Comparison of ENCODE assay signal across 9 cellular contexts in the genomic region with DNA sequence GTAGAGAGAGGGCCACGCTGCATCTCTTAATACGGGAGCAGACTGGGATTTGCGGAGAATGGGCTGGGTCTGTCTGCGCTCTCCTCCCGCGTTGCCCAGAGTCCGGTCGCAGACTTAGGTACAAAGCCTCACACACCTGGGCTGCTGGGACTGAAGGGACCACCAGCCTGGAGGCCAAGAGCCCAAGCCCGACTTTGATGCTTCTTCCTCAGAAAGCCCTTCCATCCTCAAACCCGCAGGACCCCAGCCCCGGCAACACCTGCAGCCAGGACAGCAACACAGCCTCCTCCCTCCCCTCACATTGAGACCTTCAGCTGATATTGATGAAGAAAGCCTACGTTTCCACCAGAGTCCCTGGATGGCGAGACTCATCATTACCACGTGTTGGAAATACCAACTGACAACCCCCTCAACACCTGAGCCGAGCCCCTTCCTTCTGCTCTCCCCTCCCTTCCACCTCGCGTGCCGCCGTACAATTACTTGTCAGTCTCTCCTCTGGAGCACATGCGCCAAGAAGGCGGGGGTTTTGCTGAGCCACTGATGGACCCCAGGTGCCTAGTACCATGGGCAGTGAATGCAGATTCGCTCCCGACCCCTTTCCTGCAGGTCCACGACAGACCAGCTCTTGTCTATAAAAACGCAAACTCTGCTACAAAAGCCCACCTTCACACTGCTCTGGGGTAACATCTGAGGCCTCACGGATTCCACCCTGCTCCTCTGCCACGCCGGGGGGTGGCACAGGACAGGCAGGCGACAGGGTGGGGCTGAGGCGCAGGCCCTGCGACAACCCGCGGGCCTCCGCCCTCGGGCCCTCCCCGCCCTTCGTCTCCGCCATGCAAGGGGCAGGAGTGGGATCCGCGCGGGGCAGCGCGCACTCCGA. TPM values are rescaled to one million over a fixed set of nuclear protein-coding genes. Genes with fewer than 3 reads are reported as not detected.
DNase-seq lines count a peak whose midpoint lies in the region; ATAC-seq, FAIRE-seq and TF ChIP-seq lines count a peak whose summit lies in the region.
"Had no signal": no experiment of that assay in that cellular context is flagged by ENCODE, and none has a peak within 500 bp of the region (broad histone marks: within the 10 kb centered on the region; RNA-seq: fewer than 3 reads in every experiment).

No MANE protein-coding gene starts in this region.

- no peaks in the 10 kb centered on the region for H3F3A ChIP-seq in GM23338 (replicated peaks; ENCODE audit: low read depth)

- H3K27ac ChIP-seq in A549 (peak overlapping the region; percentile 83 to 94), GM23338 (ENCODE audit: low read depth) (no peak overlapping the region), iPS-20b (ENCODE audit: low read length) (no peak overlapping the region), suprapubic skin (peak overlapping the region; percentile 81)

- peak overlapping the region; percentile 87 for H3K4me3 ChIP-seq in A549
- H3K4me3 ChIP-seq in GM23338 = peak overlapping the region; percentile 94
- H3K4me3 ChIP-seq in iPS-20b (ENCODE audit: low read length) = peak overlapping the region; percentile 89
- H3K4me3 ChIP-seq in suprapubic skin = peak overlapping the region; percentile 99

- peaks cover 9% of the 10 kb centered on the region for H3K4me1 Mint-ChIP-seq in GM23338
- peaks cover 10% of the 10 kb centered on the region for H3K4me1 Mint-ChIP-seq in activated T-helper 1 cell treated with anti-CD3 and anti-CD28 coated beads, Interleukin-12 subunit alpha, Interleukin-12 subunit beta, Interleukin-2, Interleukin-4 antibody, amounts not matched to agents 30 ng/mL and 10 ng/mL and 1 ng/mL, durations not matched to agents 14 hours and 24 hours and 36 hours (ENCODE audit: low read depth)

- no peaks in the 10 kb centered on the region for H3K36me3 ChIP-seq in GM23338 (ENCODE audit: insufficient read depth)
- H3K36me3 ChIP-seq in iPS-20b (ENCODE audit: insufficient read depth, low read depth, low read length) = peaks cover 30% of the 10 kb centered on the region
- peaks cover 33% of the 10 kb centered on the region for H3K36me3 ChIP-seq in suprapubic skin

- peak overlapping the region; percentile 83 for H3K4me3 Mint-ChIP-seq in GM23338
- peak overlapping the region; percentile 87 for H3K4me3 Mint-ChIP-seq in activated T-helper 1 cell treated with anti-CD3 and anti-CD28 coated beads, Interleukin-12 subunit alpha, Interleukin-12 subunit beta, Interleukin-2, Interleukin-4 antibody, amounts not matched to agents 30 ng/mL and 10 ng/mL and 1 ng/mL, durations not matched to agents 14 hours and 24 hours and 36 hours

- TF ChIP-seq EP300 in A549 (IDR thresholded peaks at IDR 0.05) = no peak
- no peak for TF ChIP-seq EP300 in suprapubic skin (IDR thresholded peaks at IDR 0.05)

- CTCF ChIA-PET in A549 (lab: Yijun Ruan, JAX) = interaction anchor here (0.7 to 26.2 kb wide), 17 partner anchors 11 to 534 kb away, joined by 3 to 947 read pairs (median 9); partner anchors contain the start of genes NTMT1, PTGES and TOR1B

- no peak overlapping the region for H3K27ac Mint-ChIP-seq in GM23338
- peak overlapping the region; percentile 86 for H3K27ac Mint-ChIP-seq in activated T-helper 1 cell treated with anti-CD3 and anti-CD28 coated beads, Interleukin-12 subunit alpha, Interleukin-12 subunit beta, Interleukin-2, Interleukin-4 antibody, amounts not matched to agents 30 ng/mL and 10 ng/mL and 1 ng/mL, durations not matched to agents 14 hours and 24 hours and 36 hours

- H3K4me2 ChIP-seq in A549 (peak overlapping the region; percentile 91), GM23338 (peak overlapping the region; percentile 91)

- TF ChIP-seq RAD21 in A549 (conservative IDR thresholded peaks at IDR 0.05 in 1 of 2, IDR thresholded peaks at IDR 0.05 in 1 of 2) = no peak

- H3K27me3 ChIP-seq in GM23338 (ENCODE audit: insufficient read depth) = no peaks in the 10 kb centered on the region
- H3K27me3 ChIP-seq in iPS-20b (ENCODE audit: insufficient read depth, low read length) = no peaks in the 10 kb centered on the region
- no peaks in the 10 kb centered on the region for H3K27me3 ChIP-seq in suprapubic skin

- H3K9me2 ChIP-seq in GM23338 (ENCODE audit: insufficient read depth) = no peaks in the 10 kb centered on the region

- no peak for FAIRE-seq in A549 (lab: Jason Lieb, UNC)

- TF ChIP-seq POLR2A in A549 (IDR thresholded peaks at IDR 0.05; ENCODE audit: low read length) (no peak), suprapubic skin (IDR thresholded peaks at IDR 0.05) (no peak)

- no peak for DNase-seq in A549 (ENCODE audit: low read depth in 1 of 2, low spot score in 1 of 2)
- no peak for DNase-seq in GM23338 (ENCODE audit: low spot score)
- no peak for DNase-seq in activated T-helper 1 cell treated with anti-CD3 and anti-CD28 coated beads, Interleukin-12 subunit alpha, Interleukin-12 subunit beta, Interleukin-2, Interleukin-4 antibody, amounts not matched to agents 30 ng/mL and 10 ng/mL and 1 ng/mL, durations not matched to agents 14 hours and 24 hours and 36 hours (ENCODE audit: low spot score)
- peak in 1 of 2 donors; percentile 70 for DNase-seq in suprapubic skin (ENCODE audit: low spot score in 2 of 2)
- DNase-seq in occipital lobe (lab: John Stamatoyannopoulos, UW) = no peak
- no peak for DNase-seq in SW 1271 (lab: John Stamatoyannopoulos, UW)

- H3K4me1 ChIP-seq in A549 (peaks cover 18% of the 10 kb centered on the region), GM23338 (ENCODE audit: insufficient read depth) (no peaks in the 10 kb centered on the region), iPS-20b (ENCODE audit: insufficient read depth, low read length) (no peaks in the 10 kb centered on the region), suprapubic skin (peaks cover 52% of the 10 kb centered on the region)

- H3K27me3 Mint-ChIP-seq in GM23338 (ENCODE audit: insufficient read depth, low read depth, poor library complexity) = peaks cover 17% of the 10 kb centered on the region
- H3K27me3 Mint-ChIP-seq in activated T-helper 1 cell treated with anti-CD3 and anti-CD28 coated beads, Interleukin-12 subunit alpha, Interleukin-12 subunit beta, Interleukin-2, Interleukin-4 antibody, amounts not matched to agents 30 ng/mL and 10 ng/mL and 1 ng/mL, durations not matched to agents 14 hours and 24 hours and 36 hours (ENCODE audit: insufficient read depth) = no peaks in the 10 kb centered on the region

- peak; percentile 2 to 14; a peak in 4 of 6 replicates for ATAC-seq in A549
- no peak; the same call in 2 of the 3 replicates for ATAC-seq in GM23338
- ATAC-seq in GM18909 (IDR thresholded peaks at IDR 0.05; ENCODE audit: poor library complexity, unreplicated experiment) = no peak

- TF ChIP-seq CTCF in A549 (IDR thresholded peaks at IDR 0.05) (no peak), GM23338 (conservative IDR thresholded peaks at IDR 0.05; ENCODE audit: low read depth in 2 of 2) (no peak), suprapubic skin (IDR thresholded peaks at IDR 0.05) (no peak)

- 29% methylated on average over 35 of the region's 44 CpGs for WGBS in A549 (ENCODE audit: missing lambda C conversion rate)
- WGBS in suprapubic skin = 1% methylated on average over 16 of the region's 44 CpGs

- peaks cover 10% of the 10 kb centered on the region for H3K79me2 ChIP-seq in GM23338 (replicated peaks; ENCODE audit: insufficient read depth)

- H3K9ac ChIP-seq in iPS-20b (ENCODE audit: low read depth, low read length) = peak overlapping the region; percentile 84

- no peaks in the 10 kb centered on the region; the same call in 2 of the 3 replicates for H3K9me3 Mint-ChIP-seq in GM23338
- no peaks in the 10 kb centered on the region for H3K9me3 Mint-ChIP-seq in activated T-helper 1 cell treated with anti-CD3 and anti-CD28 coated beads, Interleukin-12 subunit alpha, Interleukin-12 subunit beta, Interleukin-2, Interleukin-4 antibody, amounts not matched to agents 30 ng/mL and 10 ng/mL and 1 ng/mL, durations not matched to agents 14 hours and 24 hours and 36 hours

- H3K36me3 Mint-ChIP-seq in GM23338 (ENCODE audit: low read depth) = peaks cover 13% of the 10 kb centered on the region
- peaks cover 3% of the 10 kb centered on the region for H3K36me3 Mint-ChIP-seq in activated T-helper 1 cell treated with anti-CD3 and anti-CD28 coated beads, Interleukin-12 subunit alpha, Interleukin-12 subunit beta, Interleukin-2, Interleukin-4 antibody, amounts not matched to agents 30 ng/mL and 10 ng/mL and 1 ng/mL, durations not matched to agents 14 hours and 24 hours and 36 hours (ENCODE audit: low read depth)

- H3K9me3 ChIP-seq in A549 (no peaks in the 10 kb centered on the region), iPS-20b (ENCODE audit: insufficient read depth, low read depth, low read length) (no peaks in the 10 kb centered on the region), suprapubic skin (no peaks in the 10 kb centered on the region)

- no peak overlapping the region for H2AFZ ChIP-seq in GM23338

- H4K20me1 ChIP-seq in GM23338 (replicated peaks; ENCODE audit: insufficient read depth) = peaks cover 21% of the 10 kb centered on the region

- intact Hi-C loops in activated T-helper 1 cell treated with anti-CD3 and anti-CD28 coated beads, Interleukin-12 subunit alpha, Interleukin-12 subunit beta, Interleukin-2, Interleukin-4 antibody, amounts not matched to agents 30 ng/mL and 10 ng/mL and 1 ng/mL, durations not matched to agents 14 hours and 24 hours and 36 hours (cut with micrococcal nuclease) = loop anchor here (5.0 kb wide), 1 partner anchor 56 kb away; no protein-coding TSS in a partner anchor

- POLR2A ChIA-PET in A549 (lab: Yijun Ruan, JAX) = no interaction called here

RNA-seq across cellular contexts. Expression of gene ASB6, which starts 0.8 kb away (rescaled TPM):
- polyA plus RNA-seq in A549 (2011; rRNA removed) (9.2 and 9.4 TPM in 2 replicates), A549 (2017; fragmentation: RNase III; extraction: RNeasy Plus Mini Kit Qiagen cat#74134 plus additional on column Dnase treatment) (16.3 to 17.3 TPM (median 16.3 TPM) in 3 replicates), GM23338 (2016; fragmentation: Nextera tagmentation; extraction: Ambion mirVana) (8.8 and 9.7 TPM in 2 replicates)
- polyA plus RNA-seq in A549 (2012; cell fraction: cytosol; rRNA removed) = 19.0 and 23.7 TPM in 2 replicates
- 31.4 and 37.7 TPM in 2 replicates for polyA plus RNA-seq in A549 (2012; cell fraction: nucleus; rRNA removed)
- 7.4 and 8.4 TPM in 2 replicates for polyA minus RNA-seq in A549 (2011; rRNA and poly(A)+ RNA removed)
- total RNA-seq in GM23338 (2014; rRNA removed; shearing (Covaris generic)) = 15.6 and 19.8 TPM in 2 replicates
- total RNA-seq in activated T-helper 1 cell treated with anti-CD3 and anti-CD28 coated beads, Interleukin-12 subunit alpha, Interleukin-12 subunit beta, Interleukin-2, Interleukin-4 antibody, amounts not matched to agents 30 ng/mL and 10 ng/mL and 1 ng/mL, durations not matched to agents 14 hours and 24 hours and 36 hours = 24.0 TPM in 2 replicates
- total RNA-seq in suprapubic skin (10 to 100 TPM; 25.6 to 41.5 (median 37.6) TPM), occipital lobe (10.1 TPM)

RNA-seq across cellular contexts. Expression of gene NTMT1, which starts 15.1 kb away (rescaled TPM):
- 39.2 and 49.4 TPM in 2 replicates for polyA plus RNA-seq in A549 (2011; rRNA removed)
- 114 and 118 TPM in 2 replicates for polyA plus RNA-seq in A549 (2012; cell fraction: cytosol; rRNA removed)
- 71.4 and 87.0 TPM in 2 replicates for polyA plus RNA-seq in A549 (2012; cell fraction: nucleus; rRNA removed)
- 75.8 to 96.4 TPM (median 92.2 TPM) in 3 replicates for polyA plus RNA-seq in A549 (2017; fragmentation: RNase III; extraction: RNeasy Plus Mini Kit Qiagen cat#74134 plus additional on column Dnase treatment)
- 29.6 and 37.6 TPM in 2 replicates for polyA minus RNA-seq in A549 (2011; rRNA and poly(A)+ RNA removed)
- total RNA-seq in GM23338 (2014; rRNA removed; shearing (Covaris generic)) = 44.2 and 59.4 TPM in 2 replicates
- 97.4 and 108 TPM in 2 replicates for polyA plus RNA-seq in GM23338 (2016; fragmentation: Nextera tagmentation; extraction: Ambion mirVana)
- total RNA-seq in activated T-helper 1 cell treated with anti-CD3 and anti-CD28 coated beads, Interleukin-12 subunit alpha, Interleukin-12 subunit beta, Interleukin-2, Interleukin-4 antibody, amounts not matched to agents 30 ng/mL and 10 ng/mL and 1 ng/mL, durations not matched to agents 14 hours and 24 hours and 36 hours = 67.1 and 67.3 TPM in 2 replicates
- total RNA-seq in suprapubic skin = 10 to 100 TPM; 19.4 to 25.0 (median 20.8) TPM
- 11.2 TPM for total RNA-seq in occipital lobe

RNA-seq across cellular contexts. Expression of gene C9orf50, which starts 20.2 kb away (rescaled TPM):
- polyA plus RNA-seq in A549 (2011; rRNA removed) = 0.10 TPM in 1 of 2 replicates, not detected in the other
- polyA plus RNA-seq in A549 (2012; cell fraction: cytosol; rRNA removed) = 0.08 TPM in 1 of 2 replicates, not detected in the other
- polyA plus RNA-seq in A549 (2012; cell fraction: nucleus; rRNA removed) = 0.07 TPM in 1 of 2 replicates, not detected in the other
- 0.05 TPM in 1 of 3 replicates, not detected in the others for polyA plus RNA-seq in A549 (2017; fragmentation: RNase III; extraction: RNeasy Plus Mini Kit Qiagen cat#74134 plus additional on column Dnase treatment)
- not detected in 2 replicates for polyA minus RNA-seq in A549 (2011; rRNA and poly(A)+ RNA removed)
- total RNA-seq in GM23338 (2014; rRNA removed; shearing (Covaris generic)) = not detected in 2 replicates
- polyA plus RNA-seq in GM23338 (2016; fragmentation: Nextera tagmentation; extraction: Ambion mirVana) = not detected in 2 replicates
- not detected in 2 replicates for total RNA-seq in activated T-helper 1 cell treated with anti-CD3 and anti-CD28 coated beads, Interleukin-12 subunit alpha, Interleukin-12 subunit beta, Interleukin-2, Interleukin-4 antibody, amounts not matched to agents 30 ng/mL and 10 ng/mL and 1 ng/mL, durations not matched to agents 14 hours and 24 hours and 36 hours
- total RNA-seq in suprapubic skin = under 1 TPM in 1 of 4 donors, not detected in 3; 0.64 TPM
- not detected for total RNA-seq in occipital lobe
- total RNA-seq: lung microvascular endothelial cell had no signal

RNA-seq across cellular contexts. Expression of gene PRRX2, which starts 24.3 kb away (rescaled TPM):
- polyA plus RNA-seq in A549 (2011; rRNA removed) (0.90 and 0.95 TPM in 2 replicates), A549 (2017; fragmentation: RNase III; extraction: RNeasy Plus Mini Kit Qiagen cat#74134 plus additional on column Dnase treatment) (2.2 to 2.7 TPM (median 2.3 TPM) in 3 replicates), GM23338 (2016; fragmentation: Nextera tagmentation; extraction: Ambion mirVana) (5.6 and 5.8 TPM in 2 replicates)
- polyA plus RNA-seq in A549 (2012; cell fraction: cytosol; rRNA removed) = 4.3 and 6.6 TPM in 2 replicates
- polyA plus RNA-seq in A549 (2012; cell fraction: nucleus; rRNA removed) = 3.9 and 5.1 TPM in 2 replicates
- polyA minus RNA-seq in A549 (2011; rRNA and poly(A)+ RNA removed) = 0.79 and 1.0 TPM in 2 replicates
- 4.5 and 8.3 TPM in 2 replicates for total RNA-seq in GM23338 (2014; rRNA removed; shearing (Covaris generic))
- total RNA-seq in activated T-helper 1 cell treated with anti-CD3 and anti-CD28 coated beads, Interleukin-12 subunit alpha, Interleukin-12 subunit beta, Interleukin-2, Interleukin-4 antibody, amounts not matched to agents 30 ng/mL and 10 ng/mL and 1 ng/mL, durations not matched to agents 14 hours and 24 hours and 36 hours = 6.2 and 7.8 TPM in 2 replicates
- total RNA-seq in suprapubic skin (10 to 100 TPM in 3 of 4 donors, 1 to 10 TPM in 1; 9.9 to 16.9 (median 14.0) TPM), occipital lobe (0.16 TPM)

Comparison
In these comparisons a context has a peak if more than half of its experiments do, and no peak if none do; other contexts are left out.
1. ATAC-seq: peak in A549 (2 of 2); none in GM23338 (single experiment) and GM18909 (single experiment).
2. H3K27ac ChIP-seq: peak in A549 (2 of 2) and suprapubic skin (single experiment); none in GM23338 (single experiment) and iPS-20b (single experiment).
3. Peak in every context shown above with its lines, with median percentiles within 50 percentile points of each other: H3K4me3 ChIP-seq.